ENCODE assay signal across 8 cellular contexts in genomic region chr7:2737005-2737743, GRCh38. TPM values are rescaled to one million over a fixed set of nuclear protein-coding genes. Genes with fewer than 3 reads are reported as not detected.
DNase-seq lines count a peak whose midpoint lies in the region; TF ChIP-seq lines count a peak whose summit lies in the region.
"Not testable (repeated sequence)": the region's sequence is repeated elsewhere in the genome, so short reads cannot be mapped to it uniquely, and the experiment has no call there.

No MANE protein-coding gene starts in this region.

- not testable (repeated sequence) for H3K23ac ChIP-seq in H9 (ENCODE audit: insufficient read length, low read depth, low read length); neuronal stem cell (ENCODE audit: low read depth, low read length, poor library complexity)

- not testable (repeated sequence) for H2BK5ac ChIP-seq in H9 (ENCODE audit: insufficient read length, low read length); neuronal stem cell (ENCODE audit: low read length)

- H2AK5ac ChIP-seq in H9 (ENCODE audit: insufficient read length, low read length); neuronal stem cell (ENCODE audit: low read depth, low read length): not testable (repeated sequence)

- peak overlapping the region in 2 of 3 experiments; percentile 11 to 16; a peak in 2 of 7 replicates for H3K27ac Mint-ChIP-seq in H9
- H3K27ac Mint-ChIP-seq in activated T-cell treated with anti-CD3 and anti-CD28 coated beads, Interleukin-2, amount 50 U/mL, for 24 hours = not testable (repeated sequence)

- not testable (repeated sequence) for H2BK15ac ChIP-seq in H9 (ENCODE audit: low read depth, low read length); neuronal stem cell (ENCODE audit: low read length)

- H3K18ac ChIP-seq in H9 (ENCODE audit: insufficient read length, low read depth, low read length); neuronal stem cell (ENCODE audit: low read length): not testable (repeated sequence)

- peaks cover 19 to 21% of the 10 kb centered on the region in 2 experiments for H3K4me1 Mint-ChIP-seq in H9
- H3K4me1 Mint-ChIP-seq in activated T-cell treated with anti-CD3 and anti-CD28 coated beads, Interleukin-2, amount 50 U/mL, for 24 hours (ENCODE audit: low read depth) = peaks cover 34% of the 10 kb centered on the region

- peaks cover 30% of the 10 kb centered on the region for H3K9me3 ChIP-seq in BLaER1
- not testable (repeated sequence) for H3K9me3 ChIP-seq in H9 (ENCODE audit: control insufficient read depth, low read depth, low read length); esophagus muscularis mucosa; spleen; testis
- peaks cover 2 to 11% of the 10 kb centered on the region in 2 donors for H3K9me3 ChIP-seq in neuronal stem cell (replicated peaks in 1 of 2; ENCODE audit: control insufficient read depth in 2 of 2, insufficient read depth in 1 of 2, low read depth in 1 of 2, low read length in 2 of 2)

- not testable (repeated sequence) for H4K5ac ChIP-seq in H9 (ENCODE audit: insufficient read length, low read depth, low read length)

- no CpG with 5 or more reads among the region's 15 CpGs for WGBS in H9 (ENCODE audit: extremely low coverage, insufficient read length, low lambda C conversion rate)
- WGBS in esophagus muscularis mucosa = 95% methylated on average over 12 of the region's 15 CpGs
- WGBS in neuronal stem cell (ENCODE audit: extremely low coverage in 2 of 2, insufficient read length in 2 of 2, insufficient replicate concordance in 1 of 2), 2 donors = no CpG with 5 or more reads among the region's 15 CpGs
- WGBS in spleen, 5 donors = 88 to 94% (median 88%) methylated on average over 15 of the region's 15 CpGs
- 95 to 96% methylated on average over 15 of the region's 15 CpGs for WGBS in testis, 2 donors

- not testable (repeated sequence) for H3K23me2 ChIP-seq in H9 (ENCODE audit: insufficient read length, low read depth, low read length, poor library complexity, severe bottlenecking)

- H3K4me1 ChIP-seq in BLaER1 = peaks cover 95% of the 10 kb centered on the region
- not testable (repeated sequence) for H3K4me1 ChIP-seq in H9 (ENCODE audit: insufficient read depth, low read length); neuronal stem cell (ENCODE audit: control insufficient read depth in 2 of 2, insufficient read depth in 1 of 2, low read depth in 1 of 2, low read length in 2 of 2)
- H3K4me1 ChIP-seq in esophagus muscularis mucosa = peaks cover 28 to 41% (median 37%) of the 10 kb centered on the region in 4 donors
- H3K4me1 ChIP-seq in spleen = peaks cover 16 to 72% (median 44%) of the 10 kb centered on the region in 6 donors
- H3K4me1 ChIP-seq in testis = peaks cover 17% of the 10 kb centered on the region

- not testable (repeated sequence) for DNase-seq in H9; esophagus muscularis mucosa (ENCODE audit: extremely low spot score); neuronal stem cell (ENCODE audit: low spot score)
- DNase-seq in activated T-cell treated with anti-CD3 and anti-CD28 coated beads, Interleukin-2, amount 50 U/mL, for 24 hours = peak; percentile 19
- peak; percentile 8 for DNase-seq in islet precursor cell
- DNase-seq in spleen = peak; percentile 43
- peak; percentile 5 for DNase-seq in testis

- H4K8ac ChIP-seq in H9 (replicated peaks; ENCODE audit: insufficient read length, low read depth, low read length); neuronal stem cell (ENCODE audit: low read depth, low read length): not testable (repeated sequence)

- not testable (repeated sequence) for H3K4ac ChIP-seq in H9 (ENCODE audit: low read depth, low read length); neuronal stem cell (ENCODE audit: low read length)

- not testable (repeated sequence) for H3K79me2 ChIP-seq in H9 (ENCODE audit: insufficient read depth, low read length)

- not testable (repeated sequence) for H3T11ph ChIP-seq in H9 (ENCODE audit: low read length)

- peaks cover 6 to 15% (median 12%) of the 10 kb centered on the region in 3 experiments; a peak in 6 of 7 replicates for H3K36me3 Mint-ChIP-seq in H9 (ENCODE audit: insufficient read depth in 1 of 3, low read depth in 3 of 3)
- peaks cover 10% of the 10 kb centered on the region for H3K36me3 Mint-ChIP-seq in activated T-cell treated with anti-CD3 and anti-CD28 coated beads, Interleukin-2, amount 50 U/mL, for 24 hours (ENCODE audit: low read depth)

- not testable (repeated sequence) for H3K14ac ChIP-seq in H9 (ENCODE audit: insufficient read depth, low read length)
- peak overlapping the region; percentile 14 for H3K14ac ChIP-seq in neuronal stem cell (ENCODE audit: low read length)

- H3K4me2 ChIP-seq in BLaER1 = peak overlapping the region; percentile 97
- H3K4me2 ChIP-seq in H9 (ENCODE audit: insufficient read depth, insufficient read length, low read length); neuronal stem cell (ENCODE audit: insufficient read depth, low read length, poor library complexity, severe bottlenecking): not testable (repeated sequence)

- H3K36me3 ChIP-seq in BLaER1 (peaks cover 41% of the 10 kb centered on the region), neuronal stem cell (replicated peaks in 1 of 2; ENCODE audit: control insufficient read depth in 2 of 2, insufficient read depth in 2 of 2, low read length in 2 of 2) (peaks cover 2 to 12% of the 10 kb centered on the region in 2 donors), spleen (peaks cover 0 to 18% (median 0%) of the 10 kb centered on the region in 6 donors)
- H3K36me3 ChIP-seq in esophagus muscularis mucosa; testis (ENCODE audit: low read depth, missing control alignments): not testable (repeated sequence)

- TF ChIP-seq POLR2A in esophagus muscularis mucosa (IDR thresholded peaks at IDR 0.05; ENCODE audit: low read depth); spleen (IDR thresholded peaks at IDR 0.05); testis (IDR thresholded peaks at IDR 0.05): not testable (repeated sequence)

- not testable (repeated sequence) for H3K9me3 Mint-ChIP-seq in H9; activated T-cell treated with anti-CD3 and anti-CD28 coated beads, Interleukin-2, amount 50 U/mL, for 24 hours

- not testable (repeated sequence) for H2BK12ac ChIP-seq in H9 (ENCODE audit: insufficient read length, low read depth, low read length); neuronal stem cell (ENCODE audit: low read length)

- peak overlapping the region; percentile 90 for H3K9ac ChIP-seq in BLaER1
- not testable (repeated sequence) for H3K9ac ChIP-seq in H9 (ENCODE audit: extremely low read depth, insufficient read length, low read length); neuronal stem cell (ENCODE audit: low read depth, low read length, poor library complexity)

- TF ChIP-seq EP300 in esophagus muscularis mucosa (IDR thresholded peaks at IDR 0.05) = not testable (repeated sequence)

- H4K20me1 ChIP-seq in BLaER1; H9 (ENCODE audit: control insufficient read depth, insufficient read depth, insufficient read length): not testable (repeated sequence)

- H3K4me3 ChIP-seq in BLaER1 = peak overlapping the region; percentile 66
- H3K4me3 ChIP-seq in esophagus muscularis mucosa; neuronal stem cell (ENCODE audit: low read length in 2 of 2); spleen; testis: not testable (repeated sequence)

- H3K27me3 ChIP-seq in BLaER1; H9 (ENCODE audit: insufficient read depth, low read length); esophagus muscularis mucosa; neuronal stem cell (ENCODE audit: control insufficient read depth in 3 of 3, insufficient read depth in 3 of 3, low read depth in 1 of 3, low read length in 3 of 3); spleen (replicated peaks in 1 of 7); testis: not testable (repeated sequence)

- not testable (repeated sequence) for H2BK120ac ChIP-seq in H9 (ENCODE audit: low read depth, low read length, poor library complexity, severe bottlenecking); neuronal stem cell (ENCODE audit: low read depth, low read length)

- not testable (repeated sequence) for H3K4me3 Mint-ChIP-seq in H9; activated T-cell treated with anti-CD3 and anti-CD28 coated beads, Interleukin-2, amount 50 U/mL, for 24 hours

- not testable (repeated sequence) for TF ChIP-seq CTCF in H9 (conservative IDR thresholded peaks at IDR 0.05); esophagus muscularis mucosa (IDR thresholded peaks at IDR 0.05); spleen (IDR thresholded peaks at IDR 0.05 in 8 of 11, conservative IDR thresholded peaks at IDR 0.05 in 3 of 11); testis (IDR thresholded peaks at IDR 0.05)

- peaks cover 11% of the 10 kb centered on the region for H3K79me1 ChIP-seq in H9 (ENCODE audit: insufficient read depth, low read depth, low read length, poor library complexity, severe bottlenecking)
- H3K79me1 ChIP-seq in neuronal stem cell (ENCODE audit: low read depth, low read length) = peaks cover 14% of the 10 kb centered on the region

- intact Hi-C loops in esophagus muscularis mucosa (cut with DNase I); spleen (cut with DNase I; ENCODE audit: low total_unique reads); testis (cut with DNase I; ENCODE audit: low total_unique reads): not testable (repeated sequence)

- H2AFZ ChIP-seq in H9 (ENCODE audit: low read length); neuronal stem cell (ENCODE audit: low read length): not testable (repeated sequence)

- not testable (repeated sequence) for H3K27me3 Mint-ChIP-seq in H9 (ENCODE audit: low read depth); activated T-cell treated with anti-CD3 and anti-CD28 coated beads, Interleukin-2, amount 50 U/mL, for 24 hours

- not testable (repeated sequence) for H2BK20ac ChIP-seq in H9 (ENCODE audit: low read depth, low read length, poor library complexity, severe bottlenecking)

- H3K56ac ChIP-seq in H9 (ENCODE audit: insufficient read length, low read depth, low read length) = not testable (repeated sequence)

- H4K91ac ChIP-seq in H9 (ENCODE audit: insufficient read length, low read depth, low read length); neuronal stem cell (ENCODE audit: low read depth, low read length, poor library complexity): not testable (repeated sequence)

- H3K27ac ChIP-seq in BLaER1 = peak overlapping the region; percentile 99
- H3K27ac ChIP-seq in H9 (ENCODE audit: insufficient read length, low read depth, low read length); neuronal stem cell (replicated peaks; ENCODE audit: low read length); spleen; testis: not testable (repeated sequence)
- peak overlapping the region; percentile 40 to 75 (median 68) for H3K27ac ChIP-seq in esophagus muscularis mucosa (replicated peaks in 1 of 4)

RNA-seq across cellular contexts. Expression of gene AMZ1, which starts 49.2 kb away (rescaled TPM):
- 0.74 and 0.90 TPM in 2 replicates for total RNA-seq in H9 (2021)
- total RNA-seq in esophagus muscularis mucosa = 1 to 10 TPM in 1 of 4 donors, under 1 TPM in 3; under 0.01 to 1.2 (median 0.53) TPM
- 0.04 TPM for polyA plus RNA-seq in neuronal stem cell (2013, experiment 1 of 2)
- polyA plus RNA-seq in neuronal stem cell (2013, experiment 2 of 2) = 0.01 TPM
- total RNA-seq in spleen = 1 to 10 TPM in 6 of 7 donors, under 1 TPM in 1; 0.97 to 3.4 (median 1.9) TPM
- polyA plus RNA-seq in spleen = 1 to 10 TPM in 1 of 3 donors, under 1 TPM in 2; 0.20 to 1.6 (median 0.57) TPM
- total RNA-seq in testis = 1 to 10 TPM; 1.1 to 2.7 TPM
- polyA plus RNA-seq in testis (ENCODE audit: insufficient read depth, low read depth, low replicate concordance) = 3.2 TPM
